In genomic region chr2:197248623-197249022, GRCh38 we compare ENCODE assay signal across 10 cellular contexts.
A peak's percentile ranks its signal among the peaks of the same experiment; 100 is the strongest.
DNase-seq lines count a peak whose midpoint lies in the region; ATAC-seq and TF ChIP-seq lines count a peak whose summit lies in the region.
"Had no signal": no experiment of that assay in that cellular context is flagged by ENCODE, and none has a peak within 500 bp of the region (broad histone marks: within the 10 kb centered on the region; RNA-seq: fewer than 3 reads in every experiment).

No MANE protein-coding gene starts in this region.

- H3K36me3 ChIP-seq in KOPT-K1 (ENCODE audit: insufficient read depth, low read length) (no peaks in the 10 kb centered on the region), brain microvascular endothelial cell (replicated peaks) (no peaks in the 10 kb centered on the region), breast epithelium (no peaks in the 10 kb centered on the region)

- peak overlapping the region; percentile 61 to 63 for H3K4me3 Mint-ChIP-seq in stimulated activated naive CD8-positive, alpha-beta T cell treated with anti-CD3 and anti-CD28 coated beads, Interleukin-15, amount 100 ng/mL, for 72 hours

- ATAC-seq in stimulated activated naive CD8-positive, alpha-beta T cell treated with anti-CD3 and anti-CD28 coated beads, Interleukin-15, amount 100 ng/mL, for 72 hours = peak; percentile 85

- H3K27me3 ChIP-seq in brain microvascular endothelial cell (replicated peaks) (no peaks in the 10 kb centered on the region), breast epithelium (no peaks in the 10 kb centered on the region)

- no peaks in the 10 kb centered on the region for H3K9me3 ChIP-seq in KOPT-K1 (ENCODE audit: insufficient read depth, low read length, poor library complexity, severe bottlenecking)
- no peaks in the 10 kb centered on the region for H3K9me3 ChIP-seq in breast epithelium

- H3K4me3 ChIP-seq in brain microvascular endothelial cell (ENCODE audit: low read depth, low read length) (no peak overlapping the region), breast epithelium (no peak overlapping the region)

- no peaks in the 10 kb centered on the region for H3K27me3 Mint-ChIP-seq in stimulated activated naive CD8-positive, alpha-beta T cell treated with anti-CD3 and anti-CD28 coated beads, Interleukin-15, amount 100 ng/mL, for 72 hours

- peaks cover 83% of the 10 kb centered on the region for H3K4me1 Mint-ChIP-seq in stimulated activated naive CD8-positive, alpha-beta T cell treated with anti-CD3 and anti-CD28 coated beads, Interleukin-15, amount 100 ng/mL, for 72 hours

- intact Hi-C loops in breast epithelium (cut with DNase I; ENCODE audit: low total_unique reads) = no loop called here

- no peak for TF ChIP-seq CTCF in brain microvascular endothelial cell (IDR thresholded peaks at IDR 0.05; ENCODE audit: low read depth, low read length, missing control alignments)
- TF ChIP-seq CTCF in breast epithelium (IDR thresholded peaks at IDR 0.05) = no peak

- H3K27ac ChIP-seq in KOPT-K1 (ENCODE audit: low read depth, low read length, poor library complexity, severe bottlenecking) (peak overlapping the region; percentile 10), brain microvascular endothelial cell (no peak overlapping the region), breast epithelium (no peak overlapping the region)
- H3K27ac ChIP-seq: VCaP had no signal

- DNase-seq in stimulated activated CD4-positive, alpha-beta T cell treated with anti-CD3 and anti-CD28 coated beads, Interleukin-15, amount 100 ng/mL, for 24 hours = peak; percentile 53
- no peak for DNase-seq in stimulated activated CD4-positive, alpha-beta T cell treated with anti-CD3 and anti-CD28 coated beads, Interleukin-2, amount 100 ng/mL, for 24 hours
- DNase-seq in brain microvascular endothelial cell = peak; percentile 30
- peak in 1 of 2 donors; percentile 45 for DNase-seq in stimulated activated naive CD8-positive, alpha-beta T cell treated with anti-CD3 and anti-CD28 coated beads, Interleukin-15, amount 100 ng/mL, for 72 hours
- DNase-seq in HCEC 1CT = no peak
- DNase-seq in breast epithelium (ENCODE audit: low spot score in 2 of 2) = no peak
- no peak for DNase-seq in activated CD4-positive, CD25-positive, alpha-beta regulatory T cell treated with anti-CD3 and anti-CD28 coated beads, Interleukin-2, amount 50 U/mL, for 72 hours
- DNase-seq: NCI-H1105 treated with DMSO at 0.1 percent for 48 hours had no signal

- no peaks in the 10 kb centered on the region for H3K9me3 Mint-ChIP-seq in stimulated activated naive CD8-positive, alpha-beta T cell treated with anti-CD3 and anti-CD28 coated beads, Interleukin-15, amount 100 ng/mL, for 72 hours

- in situ Hi-C loops in brain microvascular endothelial cell (cut with HindIII; ENCODE audit: low pct_ligation_motif_present, low sequenced_read_pairs) = no loop called here

- H3K27ac Mint-ChIP-seq in stimulated activated naive CD8-positive, alpha-beta T cell treated with anti-CD3 and anti-CD28 coated beads, Interleukin-15, amount 100 ng/mL, for 72 hours = peak overlapping the region in 1 of 2 donors; percentile 73

- H3K4me1 ChIP-seq in breast epithelium = no peaks in the 10 kb centered on the region

- TF ChIP-seq POLR2A in breast epithelium (IDR thresholded peaks at IDR 0.05) = no peak

Comparison
In these comparisons a context has a peak if more than half of its experiments do, and no peak if none do; other contexts are left out.
1. DNase-seq: peak in stimulated activated CD4-positive, alpha-beta T cell treated with anti-CD3 and anti-CD28 coated beads, Interleukin-15, amount 100 ng/mL, for 24 hours (single experiment) and brain microvascular endothelial cell (single experiment); none in stimulated activated CD4-positive, alpha-beta T cell treated with anti-CD3 and anti-CD28 coated beads, Interleukin-2, amount 100 ng/mL, for 24 hours (0 of 2), HCEC 1CT (single experiment), breast epithelium (0 of 2) and activated CD4-positive, CD25-positive, alpha-beta regulatory T cell treated with anti-CD3 and anti-CD28 coated beads, Interleukin-2, amount 50 U/mL, for 72 hours (single experiment).